ENCODE assay signal across 15 cellular contexts in genomic region chr1:221816899-221817298, GRCh38.
DNase-seq lines count a peak whose midpoint lies in the region; ATAC-seq and TF ChIP-seq lines count a peak whose summit lies in the region.
"Had no signal": no experiment of that assay in that cellular context is flagged by ENCODE, and none has a peak within 500 bp of the region (broad histone marks: within the 10 kb centered on the region; RNA-seq: fewer than 3 reads in every experiment).

No MANE protein-coding gene starts in this region.

- H3K79me1 ChIP-seq in mesendoderm (ENCODE audit: low read length) = no peaks in the 10 kb centered on the region

- 0 out of 2 replicates have a peak, but pooled peaks cover 2% of the 10 kb centered on the region for H3K9me3 ChIP-seq in MG63
- H3K9me3 ChIP-seq: stomach had no signal

- peak; percentile 78 for DNase-seq in Caki2 (ENCODE audit: low read depth)
- peak; percentile 31 for DNase-seq in MG63
- DNase-seq in choroid plexus epithelial cell (ENCODE audit: low read depth) = peak; percentile 96
- DNase-seq in mesendoderm = peak; percentile 82
- DNase-seq in nucleus accumbens (lab: John Stamatoyannopoulos, UW) = no peak
- no peak for DNase-seq in NCI-H2171 treated with DMSO at 0.1 percent for 48 hours (lab: John Stamatoyannopoulos, UW)
- no peak for DNase-seq in NCI-H1436 (lab: John Stamatoyannopoulos, UW)
- DNase-seq: COR-L47; NCI-H2029; posterior cingulate gyrus; stimulated activated CD4-positive, alpha-beta T cell treated with anti-CD3 and anti-CD28 coated beads, Interleukin-4, amount 100 ng/mL, for 24 hours; stomach; T-helper 17 cell had no signal

- no peak for ATAC-seq in GM21786 (IDR thresholded peaks at IDR 0.05; ENCODE audit: unreplicated experiment)
- ATAC-seq: HCT116, T-helper 17 cell had no signal

- H3K56ac ChIP-seq in mesendoderm (ENCODE audit: low read length) = no peak overlapping the region

- no peak for TF ChIP-seq CTCF in choroid plexus epithelial cell (conservative IDR thresholded peaks at IDR 0.05; ENCODE audit: low read depth, low read length)

- no peak overlapping the region for H2BK15ac ChIP-seq in mesendoderm (replicated peaks; ENCODE audit: low read depth)

- H3K18ac ChIP-seq in mesendoderm (ENCODE audit: low read length) = no peak overlapping the region

- no peak overlapping the region for H3K27ac ChIP-seq in mesendoderm (ENCODE audit: low read depth, low read length)
- H3K27ac ChIP-seq: stomach had no signal

- H3K4me1 ChIP-seq in mesendoderm (ENCODE audit: control insufficient read depth, low read depth, low read length) = no peaks in the 10 kb centered on the region
- H3K4me1 ChIP-seq: stomach had no signal

- H2BK5ac ChIP-seq in mesendoderm (ENCODE audit: low read length) = no peak overlapping the region

- no peaks in the 10 kb centered on the region for H3K79me2 ChIP-seq in mesendoderm (ENCODE audit: control insufficient read depth, insufficient read depth, low read length)

- H3K4me2 ChIP-seq in mesendoderm (ENCODE audit: low read length) = no peak overlapping the region

- no peak overlapping the region for H3K9ac ChIP-seq in mesendoderm (ENCODE audit: low read length)

- H4K5ac ChIP-seq in mesendoderm (ENCODE audit: low read length) = no peak overlapping the region

- no peak overlapping the region for H2BK120ac ChIP-seq in mesendoderm (ENCODE audit: low read depth, low read length)

- H3K27me3 ChIP-seq in MG63 (no peaks in the 10 kb centered on the region), mesendoderm (ENCODE audit: insufficient read depth, low read length, poor library complexity) (no peaks in the 10 kb centered on the region)
- H3K27me3 ChIP-seq: stomach had no signal

- H4K8ac ChIP-seq in mesendoderm (ENCODE audit: low read depth, low read length) = no peak overlapping the region

- H3K4me3 ChIP-seq in MG63 (no peak overlapping the region), choroid plexus epithelial cell (ENCODE audit: low read depth, low read length) (no peak overlapping the region), mesendoderm (ENCODE audit: low read length) (no peak overlapping the region)
- H3K4me3 ChIP-seq: stomach had no signal

- no peak overlapping the region for H3K23ac ChIP-seq in mesendoderm (ENCODE audit: low read length)

- H2AK5ac ChIP-seq in mesendoderm (ENCODE audit: low read length) = no peak overlapping the region

- no CpG with 5 or more reads among the region's 3 CpGs for WGBS in mesendoderm (ENCODE audit: extremely low coverage, insufficient coverage, low lambda C conversion rate)

- no peaks in the 10 kb centered on the region for H3K36me3 ChIP-seq in MG63
- H3K36me3 ChIP-seq in mesendoderm (ENCODE audit: control insufficient read depth, insufficient read depth, low read length) = no peaks in the 10 kb centered on the region
- H3K36me3 ChIP-seq: stomach had no signal

- H3K4ac ChIP-seq in mesendoderm (ENCODE audit: low read depth, low read length) = no peak overlapping the region

- in situ Hi-C loops in Caki2 (cut with HindIII; ENCODE audit: low pct_unique_long_range_greater_than_20kb, low sequenced_read_pairs) = no loop called here

Comparison
In these comparisons a context has a peak if more than half of its experiments do, and no peak if none do; other contexts are left out.
1. DNase-seq: peak in Caki2 (single experiment), MG63 (single experiment), choroid plexus epithelial cell (single experiment) and mesendoderm (single experiment); none in nucleus accumbens (0 of 56), NCI-H2171 treated with DMSO at 0.1 percent for 48 hours (single experiment) and NCI-H1436 (single experiment).